29 cellular contexts compared by ENCODE assay signal in genomic region chr20:61580958-61581824, GRCh38.
"Had no signal": no experiment of that assay in that cellular context is flagged by ENCODE, and none has a peak within 500 bp of the region (broad histone marks: within the 10 kb centered on the region; RNA-seq: fewer than 3 reads in every experiment).

No MANE protein-coding gene starts in this region.

- H3K4me1 Mint-ChIP-seq: activated CD4-positive, alpha-beta memory T cell treated with anti-CD3 and anti-CD28 coated beads, Interleukin-2, amount 10 ng/mL, durations not matched to agents 7 days and 5 days; activated CD4-positive, alpha-beta T cell treated with anti-CD3 and anti-CD28 coated beads, Interleukin-2, amount 10 ng/mL, durations not matched to agents 7 days and 5 days had no signal

- H3K9me3 Mint-ChIP-seq: activated CD4-positive, alpha-beta memory T cell treated with anti-CD3 and anti-CD28 coated beads, Interleukin-2, amount 10 ng/mL, durations not matched to agents 7 days and 5 days; activated CD4-positive, alpha-beta T cell treated with anti-CD3 and anti-CD28 coated beads, Interleukin-2, amount 10 ng/mL, durations not matched to agents 7 days and 5 days; activated T-cell treated with anti-CD3 and anti-CD28 coated beads, Interleukin-2, amount 50 U/mL, for 24 hours; activated T-cell treated with anti-CD3 and anti-CD28 coated beads, Interleukin-2, amount 50 U/mL, for 72 hours; effector memory CD8-positive, alpha-beta T cell; WTC11 had no signal

- H3K9me3 ChIP-seq: esophagus muscularis mucosa, gastroesophageal sphincter had no signal

- FAIRE-seq: astrocyte, bronchial epithelial cell, colon had no signal

- H3K4me3 ChIP-seq: esophagus muscularis mucosa, gastroesophageal sphincter had no signal

- H3K36me3 ChIP-seq: brain microvascular endothelial cell, esophagus muscularis mucosa, gastroesophageal sphincter had no signal

- H3K36me3 Mint-ChIP-seq: activated naive CD8-positive, alpha-beta T cell; WTC11 had no signal

- H3K4me1 ChIP-seq: gastroesophageal sphincter had no signal

- H3K4me3 Mint-ChIP-seq: activated CD4-positive, alpha-beta memory T cell treated with anti-CD3 and anti-CD28 coated beads, Interleukin-2, amount 10 ng/mL, durations not matched to agents 7 days and 5 days; activated CD4-positive, alpha-beta T cell treated with anti-CD3 and anti-CD28 coated beads, Interleukin-2, amount 10 ng/mL, durations not matched to agents 7 days and 5 days; activated naive CD8-positive, alpha-beta T cell; activated T-cell treated with anti-CD3 and anti-CD28 coated beads, Interleukin-2, amount 50 U/mL, for 24 hours; activated T-cell treated with anti-CD3 and anti-CD28 coated beads, Interleukin-2, amount 50 U/mL, for 72 hours; effector memory CD8-positive, alpha-beta T cell; WTC11 had no signal

- H3K27me3 ChIP-seq: brain microvascular endothelial cell had no signal

- H3K27ac ChIP-seq: brain microvascular endothelial cell, esophagus muscularis mucosa, gastroesophageal sphincter had no signal

- DNase-seq: activated CD4-positive, alpha-beta memory T cell treated with anti-CD3 and anti-CD28 coated beads, Interleukin-2, amount 10 ng/mL, durations not matched to agents 7 days and 5 days; activated CD4-positive, alpha-beta T cell treated with anti-CD3 and anti-CD28 coated beads for 1 hour; activated CD4-positive, alpha-beta T cell treated with anti-CD3 and anti-CD28 coated beads for 4 hours; activated CD4-positive, alpha-beta T cell treated with anti-CD3 and anti-CD28 coated beads, Interleukin-2, amount 10 ng/mL, durations not matched to agents 7 days and 5 days; activated CD4-positive, alpha-beta T cell treated with anti-CD3 and anti-CD28 coated beads, Interleukin-2, amount 50 U/mL, for 4 hours; activated CD8-positive, alpha-beta memory T cell treated with anti-CD3 and anti-CD28 coated beads, Interleukin-2, amount 50 U/mL, for 48 hours; activated gamma-delta T cell; activated naive CD4-positive, alpha-beta T cell; activated naive CD4-positive, alpha-beta T cell treated with anti-CD3 and anti-CD28 coated beads, Interleukin-2, amount 50 U/mL, for 16 hours; activated T-cell treated with anti-CD3 and anti-CD28 coated beads for 4 hours; activated T-cell treated with anti-CD3 and anti-CD28 coated beads, Interleukin-2, amount 50 U/mL, for 24 hours; activated T-cell treated with anti-CD3 and anti-CD28 coated beads, Interleukin-2, amount 50 U/mL, for 72 hours; amniotic stem cell; anterior cingulate cortex; brain microvascular endothelial cell; cortex of kidney; dermis blood vessel endothelial cell; effector CD4-positive, alpha-beta T cell; effector memory CD8-positive, alpha-beta T cell; erythroblast; foreskin melanocyte; T-helper 2 cell had no signal

- H3K27me3 Mint-ChIP-seq: activated CD4-positive, alpha-beta memory T cell treated with anti-CD3 and anti-CD28 coated beads, Interleukin-2, amount 10 ng/mL, durations not matched to agents 7 days and 5 days; activated CD4-positive, alpha-beta T cell treated with anti-CD3 and anti-CD28 coated beads, Interleukin-2, amount 10 ng/mL, durations not matched to agents 7 days and 5 days; activated naive CD8-positive, alpha-beta T cell had no signal

- H3K27ac Mint-ChIP-seq: activated CD4-positive, alpha-beta memory T cell treated with anti-CD3 and anti-CD28 coated beads, Interleukin-2, amount 10 ng/mL, durations not matched to agents 7 days and 5 days; activated CD4-positive, alpha-beta T cell treated with anti-CD3 and anti-CD28 coated beads, Interleukin-2, amount 10 ng/mL, durations not matched to agents 7 days and 5 days; activated naive CD8-positive, alpha-beta T cell; activated T-cell treated with anti-CD3 and anti-CD28 coated beads, Interleukin-2, amount 50 U/mL, for 24 hours; activated T-cell treated with anti-CD3 and anti-CD28 coated beads, Interleukin-2, amount 50 U/mL, for 72 hours; WTC11 had no signal
